ENCODE assay signal across 8 cellular contexts in genomic region chr10:92591550-92592140, GRCh38. TPM values are rescaled to one million over a fixed set of nuclear protein-coding genes. Genes with fewer than 3 reads are reported as not detected.
DNase-seq lines count a peak whose midpoint lies in the region; ATAC-seq and TF ChIP-seq lines count a peak whose summit lies in the region.

No MANE protein-coding gene starts in this region.

- H3K9me3 Mint-ChIP-seq in activated CD4-positive, alpha-beta T cell treated with anti-CD3 and anti-CD28 coated beads, Interleukin-2, amount 10 ng/mL, durations not matched to agents 7 days and 5 days, result no peaks in the 10 kb centered on the region

- peak overlapping the region; percentile 49 to 90 (median 73) for H3K4me3 ChIP-seq in liver (ENCODE audit: low read depth in 1 of 3, low read length in 3 of 3)

- ATAC-seq in HG03432 (IDR thresholded peaks at IDR 0.05; ENCODE audit: unreplicated experiment), result peak; percentile 78

- H3K36me3 Mint-ChIP-seq in activated CD4-positive, alpha-beta T cell treated with anti-CD3 and anti-CD28 coated beads, Interleukin-2, amount 10 ng/mL, durations not matched to agents 7 days and 5 days (ENCODE audit: low read depth), result peaks cover 17% of the 10 kb centered on the region

- H3K27ac ChIP-seq in liver (ENCODE audit: low read depth in 1 of 2, low read length in 2 of 2), result peak overlapping the region; percentile 76 to 85

- H3K27me3 ChIP-seq in liver (ENCODE audit: control insufficient read depth in 4 of 4, insufficient read depth in 4 of 4, low read length in 3 of 4), result no peaks in the 10 kb centered on the region

- peaks cover 2 to 21% (median 11%) of the 10 kb centered on the region in 4 donors for H3K4me1 ChIP-seq in liver (ENCODE audit: control insufficient read depth in 4 of 4, insufficient read depth in 4 of 4, low read length in 3 of 4)

- POLR2A ChIA-PET in activated CD4-positive, alpha-beta T cell treated with anti-CD3 and anti-CD28 coated beads, Interleukin-2, amount 10 ng/mL, durations not matched to agents 7 days and 5 days (lab: Charles Lee), result no interaction called here

- H3K4me1 Mint-ChIP-seq in activated CD4-positive, alpha-beta T cell treated with anti-CD3 and anti-CD28 coated beads, Interleukin-2, amount 10 ng/mL, durations not matched to agents 7 days and 5 days, result peaks cover 41% of the 10 kb centered on the region

- H3K9ac ChIP-seq in liver (ENCODE audit: low read depth in 1 of 2, low read length in 2 of 2), result peak overlapping the region; percentile 53 to 76

- WGBS in liver, result 4% methylated on average over 44 of the region's 44 CpGs

- no peaks in the 10 kb centered on the region for H3K9me3 ChIP-seq in liver (ENCODE audit: control insufficient read depth in 4 of 4, low read length in 3 of 4)

- CTCF ChIA-PET in activated CD4-positive, alpha-beta T cell treated with anti-CD3 and anti-CD28 coated beads, Interleukin-2, amount 10 ng/mL, durations not matched to agents 7 days and 5 days (lab: Charles Lee), result interaction anchor here (1.4 to 2.1 kb wide), 3 partner anchors 10 to 75 kb away, joined by 3 to 18 read pairs (median 6); partner anchors contain the start of gene IDE

- H3K27ac Mint-ChIP-seq in activated CD4-positive, alpha-beta T cell treated with anti-CD3 and anti-CD28 coated beads, Interleukin-2, amount 10 ng/mL, durations not matched to agents 7 days and 5 days, result peak overlapping the region; percentile 100

- H3K27me3 Mint-ChIP-seq in activated CD4-positive, alpha-beta T cell treated with anti-CD3 and anti-CD28 coated beads, Interleukin-2, amount 10 ng/mL, durations not matched to agents 7 days and 5 days, result no peaks in the 10 kb centered on the region

- no peak for TF ChIP-seq CTCF in liver (IDR thresholded peaks at IDR 0.05; ENCODE audit: low read depth, low read length, missing input control)

- peak in 1 of 2 donors; percentile 40 for TF ChIP-seq RAD21 in liver (IDR thresholded peaks at IDR 0.05)

- H3K4me3 Mint-ChIP-seq in activated CD4-positive, alpha-beta T cell treated with anti-CD3 and anti-CD28 coated beads, Interleukin-2, amount 10 ng/mL, durations not matched to agents 7 days and 5 days, result peak overlapping the region; percentile 95

- DNase-seq in AML-193 (lab: John Stamatoyannopoulos, UW), result peak; percentile 84 to 91
- peak; percentile 79 for DNase-seq in GM19238 (ENCODE audit: insufficient read length, low spot score)
- peak; percentile 19 for DNase-seq in NCI-H524 treated with DMSO at 0.1 percent for 48 hours (lab: John Stamatoyannopoulos, UW)
- peak; percentile 91 for DNase-seq in activated CD4-positive, alpha-beta T cell treated with anti-CD3 and anti-CD28 coated beads, Interleukin-2, amount 10 ng/mL, durations not matched to agents 7 days and 5 days
- DNase-seq in dedifferentiated amniotic fluid mesenchymal stem cell (ENCODE audit: extremely low spot score), result peak; percentile 90
- DNase-seq in stimulated activated CD4-positive, alpha-beta T cell treated with anti-CD3 and anti-CD28 coated beads, Interleukin-2, amount 100 ng/mL, for 48 hours, result peak; percentile 80 to 85

- no peaks in the 10 kb centered on the region for H3K36me3 ChIP-seq in liver (ENCODE audit: control insufficient read depth in 4 of 4, insufficient read depth in 3 of 4, low read depth in 1 of 4, low read length in 3 of 4)

TF ChIP-seq in liver, 16 proteins besides CTCF, POLR2A, EP300 and RAD21:
- TF ChIP-seq TAF1 (conservative IDR thresholded peaks at IDR 0.05) (peak; percentile 56), FOXA2 (IDR thresholded peaks at IDR 0.05) (no peak), HNF4G (IDR thresholded peaks at IDR 0.05) (no peak), NR2F2 (IDR thresholded peaks at IDR 0.05) (no peak), ZBTB33 (IDR thresholded peaks at IDR 0.05) (no peak), SP1 (IDR thresholded peaks at IDR 0.05) (peak; percentile 46), JUND (IDR thresholded peaks at IDR 0.05) (no peak), EGR1 (IDR thresholded peaks at IDR 0.05; ENCODE audit: low read depth in 2 of 2) (no peak), MAX (IDR thresholded peaks at IDR 0.05) (peak; percentile 24), HNF4A (conservative IDR thresholded peaks at IDR 0.05) (peak in 1 of 2 donors; percentile 22), GABPA (IDR thresholded peaks at IDR 0.05 in 1 of 2, conservative IDR thresholded peaks at IDR 0.05 in 1 of 2) (peak in 1 of 2 donors; percentile 80), ATF3 (IDR thresholded peaks at IDR 0.05) (peak; percentile 34), FOXA1 (IDR thresholded peaks at IDR 0.05) (no peak), RXRA (IDR thresholded peaks at IDR 0.05) (peak; percentile 25 to 44), REST (IDR thresholded peaks at IDR 0.05) (peak; percentile 66), YY1 (IDR thresholded peaks at IDR 0.05) (peak; percentile 94)

RNA-seq across cellular contexts. Expression of gene KIF11, which starts 1.3 kb away (rescaled TPM):
- 100 to 1,000 TPM in 1 of 2 experiments, 10 to 100 TPM in 1; 89.8 to 105 TPM for total RNA-seq in activated CD4-positive, alpha-beta T cell treated with anti-CD3 and anti-CD28 coated beads, Interleukin-2, amount 10 ng/mL, durations not matched to agents 7 days and 5 days
- total RNA-seq in liver, result 10 to 100 TPM in 1 of 2 donors, under 1 TPM in 1; 0.25 to 29.2 TPM
- under 1 TPM; 0.32 to 0.84 TPM for polyA plus RNA-seq in liver

RNA-seq across cellular contexts. Expression of gene IDE, which starts 17.8 kb away (rescaled TPM):
- total RNA-seq in activated CD4-positive, alpha-beta T cell treated with anti-CD3 and anti-CD28 coated beads, Interleukin-2, amount 10 ng/mL, durations not matched to agents 7 days and 5 days, result 10 to 100 TPM; 21.7 to 29.0 TPM
- 10 to 100 TPM; 17.7 to 31.3 TPM for total RNA-seq in liver
- polyA plus RNA-seq in liver, result 10 to 100 TPM in 1 of 2 donors, 1 to 10 TPM in 1; 9.4 to 12.8 TPM

Comparison
In these comparisons a context has a peak if more than half of its experiments do, and no peak if none do; other contexts are left out.
1. Peak in every context shown above with its lines: DNase-seq, ATAC-seq, H3K4me3 ChIP-seq and H3K27ac ChIP-seq.
2. DNase-seq: peak in every context shown above with its lines; median percentile 91 in activated CD4-positive, alpha-beta T cell treated with anti-CD3 and anti-CD28 coated beads, Interleukin-2, amount 10 ng/mL, durations not matched to agents 7 days and 5 days; 90 in dedifferentiated amniotic fluid mesenchymal stem cell; 88 in AML-193; 82 in stimulated activated CD4-positive, alpha-beta T cell treated with anti-CD3 and anti-CD28 coated beads, Interleukin-2, amount 100 ng/mL, for 48 hours; 79 in GM19238; 19 in NCI-H524 treated with DMSO at 0.1 percent for 48 hours.